22 cellular contexts compared by ENCODE assay signal in genomic region chr1:90773812-90774211, GRCh38. TPM values are rescaled to one million over a fixed set of nuclear protein-coding genes. Genes with fewer than 3 reads are reported as not detected.
"Had no signal": no experiment of that assay in that cellular context is flagged by ENCODE, and none has a peak within 500 bp of the region (broad histone marks: within the 10 kb centered on the region; RNA-seq: fewer than 3 reads in every experiment).

No MANE protein-coding gene starts in this region.

- DNase-seq: colonic mucosa; cortex of kidney; effector CD8-positive, alpha-beta T cell; effector memory CD8-positive, alpha-beta T cell; endodermal cell; erythroblast; esophagus squamous epithelium; foreskin fibroblast; foreskin melanocyte; gastrocnemius medialis; glutamatergic neuron; head of caudate nucleus; heart right ventricle; hippocampal formation; left cardiac atrium; left lung; left ventricle myocardium superior; lower lobe of right lung; mesenchymal stem cell; naive thymus-derived CD4-positive, alpha-beta T cell had no signal

- H3K4me3 ChIP-seq: colonic mucosa, esophagus squamous epithelium, gastrocnemius medialis, heart right ventricle, left lung, lower lobe of right lung had no signal

- ATAC-seq: effector memory CD8-positive, alpha-beta T cell; esophagus mucosa; gastrocnemius medialis; heart right ventricle; left cardiac atrium; left lung; left ventricle myocardium superior; lower lobe of right lung; naive thymus-derived CD4-positive, alpha-beta T cell had no signal

RNA-seq across cellular contexts. Expression of gene BARHL2, which starts 56.7 kb away (rescaled TPM):
- polyA plus RNA-seq: heart right ventricle; keratinocyte; naive thymus-derived CD4-positive, alpha-beta T cell had no signal
